In genomic region chr13:37059136-37059847, GRCh38 we compare ENCODE assay signal across 1 cellular context.
A peak's percentile ranks its signal among the peaks of the same experiment; 100 is the strongest.
TF ChIP-seq lines count a peak whose summit lies in the region.

SUPT20H (minus strand) TSS chr13:37059688; CDS start chr13:37051490, 8,198 bp downstream.

TF ChIP-seq in GM12878, 131 proteins besides CTCF, POLR2A, EP300 and RAD21 (continued from another document):
- TF ChIP-seq POLR2AphosphoS5 (IDR thresholded peaks at IDR 0.05; ENCODE audit: low read length), result peak; percentile 81; the same call in 1 of the 2 replicates
- peak in 1 of 2 experiments; percentile 13; a peak in 1 of 4 replicates for TF ChIP-seq BHLHE40 (IDR thresholded peaks at IDR 0.05; ENCODE audit: borderline replicate concordance in 1 of 2, low read depth in 2 of 2, low read length in 1 of 2)
